ENCODE assay signal across 1 cellular context in genomic region chr10:102869290-102870198, GRCh38.
TF ChIP-seq lines count a peak whose summit lies in the region.

A gene with protein sequence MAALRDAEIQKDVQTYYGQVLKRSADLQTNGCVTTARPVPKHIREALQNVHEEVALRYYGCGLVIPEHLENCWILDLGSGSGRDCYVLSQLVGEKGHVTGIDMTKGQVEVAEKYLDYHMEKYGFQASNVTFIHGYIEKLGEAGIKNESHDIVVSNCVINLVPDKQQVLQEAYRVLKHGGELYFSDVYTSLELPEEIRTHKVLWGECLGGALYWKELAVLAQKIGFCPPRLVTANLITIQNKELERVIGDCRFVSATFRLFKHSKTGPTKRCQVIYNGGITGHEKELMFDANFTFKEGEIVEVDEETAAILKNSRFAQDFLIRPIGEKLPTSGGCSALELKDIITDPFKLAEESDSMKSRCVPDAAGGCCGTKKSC (plus strand): TSS chr10:102869470. CDS start chr10:102869593, 123 bp downstream.

TF ChIP-seq in HepG2, 621 proteins besides CTCF, POLR2A, EP300 and RAD21 (continued from another document and continues in another):
- TF ChIP-seq, protein P1, sequence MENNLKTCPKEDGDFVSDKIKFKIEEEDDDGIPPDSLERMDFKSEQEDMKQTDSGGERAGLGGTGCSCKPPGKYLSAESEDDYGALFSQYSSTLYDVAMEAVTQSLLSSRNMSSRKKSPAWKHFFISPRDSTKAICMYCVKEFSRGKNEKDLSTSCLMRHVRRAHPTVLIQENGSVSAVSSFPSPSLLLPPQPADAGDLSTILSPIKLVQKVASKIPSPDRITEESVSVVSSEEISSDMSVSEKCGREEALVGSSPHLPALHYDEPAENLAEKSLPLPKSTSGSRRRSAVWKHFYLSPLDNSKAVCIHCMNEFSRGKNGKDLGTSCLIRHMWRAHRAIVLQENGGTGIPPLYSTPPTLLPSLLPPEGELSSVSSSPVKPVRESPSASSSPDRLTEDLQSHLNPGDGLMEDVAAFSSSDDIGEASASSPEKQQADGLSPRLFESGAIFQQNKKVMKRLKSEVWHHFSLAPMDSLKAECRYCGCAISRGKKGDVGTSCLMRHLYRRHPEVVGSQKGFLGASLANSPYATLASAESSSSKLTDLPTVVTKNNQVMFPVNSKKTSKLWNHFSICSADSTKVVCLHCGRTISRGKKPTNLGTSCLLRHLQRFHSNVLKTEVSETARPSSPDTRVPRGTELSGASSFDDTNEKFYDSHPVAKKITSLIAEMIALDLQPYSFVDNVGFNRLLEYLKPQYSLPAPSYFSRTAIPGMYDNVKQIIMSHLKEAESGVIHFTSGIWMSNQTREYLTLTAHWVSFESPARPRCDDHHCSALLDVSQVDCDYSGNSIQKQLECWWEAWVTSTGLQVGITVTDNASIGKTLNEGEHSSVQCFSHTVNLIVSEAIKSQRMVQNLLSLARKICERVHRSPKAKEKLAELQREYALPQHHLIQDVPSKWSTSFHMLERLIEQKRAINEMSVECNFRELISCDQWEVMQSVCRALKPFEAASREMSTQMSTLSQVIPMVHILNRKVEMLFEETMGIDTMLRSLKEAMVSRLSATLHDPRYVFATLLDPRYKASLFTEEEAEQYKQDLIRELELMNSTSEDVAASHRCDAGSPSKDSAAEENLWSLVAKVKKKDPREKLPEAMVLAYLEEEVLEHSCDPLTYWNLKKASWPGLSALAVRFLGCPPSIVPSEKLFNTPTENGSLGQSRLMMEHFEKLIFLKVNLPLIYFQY (CRISPR knock-in tag; IDR thresholded peaks at IDR 0.05; ENCODE audit: borderline replicate concordance), result no peak
- TF ChIP-seq ZNF292 (CRISPR knock-in tag; IDR thresholded peaks at IDR 0.05; ENCODE audit: borderline replicate concordance, low read depth) (no peak; the same call in 1 of the 2 replicates), KLF15 (CRISPR knock-in tag; IDR thresholded peaks at IDR 0.05; ENCODE audit: borderline replicate concordance) (peak; percentile 80; the same call in 1 of the 2 replicates), ZNF562 (CRISPR knock-in tag; IDR thresholded peaks at IDR 0.05; ENCODE audit: borderline replicate concordance) (no peak), ZNF383 (CRISPR knock-in tag; IDR thresholded peaks at IDR 0.05; ENCODE audit: borderline replicate concordance) (0 out of 2 replicates have a peak, but pooled peaks have one; percentile 59), ZNF552 (CRISPR knock-in tag; IDR thresholded peaks at IDR 0.05; ENCODE audit: borderline replicate concordance) (peak; percentile 68; the same call in 1 of the 2 replicates), ZSCAN31 (CRISPR knock-in tag; IDR thresholded peaks at IDR 0.05; ENCODE audit: low read depth) (0 out of 2 replicates have a peak, but pooled peaks have one; percentile 28), ZBTB43 (CRISPR knock-in tag; conservative IDR thresholded peaks at IDR 0.05) (0 out of 2 replicates have a peak, but pooled peaks have one; percentile 43), ZNF646 (CRISPR knock-in tag; IDR thresholded peaks at IDR 0.05) (no peak), ZNF792 (CRISPR knock-in tag; IDR thresholded peaks at IDR 0.05) (no peak), BRCA1 (CRISPR knock-in tag; IDR thresholded peaks at IDR 0.05) (peak; percentile 83; the same call in 1 of the 2 replicates), ZFP82 (CRISPR knock-in tag; IDR thresholded peaks at IDR 0.05; ENCODE audit: borderline replicate concordance) (no peak), EZH2 (conservative IDR thresholded peaks at IDR 0.05; ENCODE audit: low read depth, low read length) (no peak), USF2 (IDR thresholded peaks at IDR 0.05; ENCODE audit: low read depth, low read length) (no peak), USF2 (CRISPR knock-in tag; IDR thresholded peaks at IDR 0.05; ENCODE audit: borderline replicate concordance) (no peak), ZNF761 (CRISPR knock-in tag; conservative IDR thresholded peaks at IDR 0.05) (peak; percentile 48; the same call in 1 of the 2 replicates), NFAT5 (CRISPR knock-in tag; IDR thresholded peaks at IDR 0.05) (0 out of 2 replicates have a peak, but pooled peaks have one; percentile 12), SMARCE1 (IDR thresholded peaks at IDR 0.05; ENCODE audit: borderline replicate concordance) (no peak), POLR2AphosphoS5 (IDR thresholded peaks at IDR 0.05; ENCODE audit: low read depth, low read length) (peak; percentile 69), NCOA5 (CRISPR knock-in tag; IDR thresholded peaks at IDR 0.05) (no peak), MEIS1 (CRISPR knock-in tag; IDR thresholded peaks at IDR 0.05; ENCODE audit: borderline replicate concordance) (0 out of 2 replicates have a peak, but pooled peaks have one; percentile 34), AGO2 (optimal IDR thresholded peaks at IDR 0.05; ENCODE audit: low read depth, low read length) (peak; percentile 86), ZNF569 (CRISPR knock-in tag; IDR thresholded peaks at IDR 0.05; ENCODE audit: borderline replicate concordance) (no peak), NR2F6 (IDR thresholded peaks at IDR 0.05) (no peak; the same call in 1 of the 2 replicates), NR2F6 (CRISPR knock-in tag; IDR thresholded peaks at IDR 0.05) (no peak), GLI4 (CRISPR knock-in tag; IDR thresholded peaks at IDR 0.05; ENCODE audit: borderline replicate concordance) (no peak), JDP2 (CRISPR knock-in tag; IDR thresholded peaks at IDR 0.05; ENCODE audit: borderline replicate concordance) (no peak), DMAP1 (CRISPR knock-in tag; IDR thresholded peaks at IDR 0.05) (peak; percentile 58; the same call in 1 of the 2 replicates)
- TF ChIP-seq, protein P2, sequence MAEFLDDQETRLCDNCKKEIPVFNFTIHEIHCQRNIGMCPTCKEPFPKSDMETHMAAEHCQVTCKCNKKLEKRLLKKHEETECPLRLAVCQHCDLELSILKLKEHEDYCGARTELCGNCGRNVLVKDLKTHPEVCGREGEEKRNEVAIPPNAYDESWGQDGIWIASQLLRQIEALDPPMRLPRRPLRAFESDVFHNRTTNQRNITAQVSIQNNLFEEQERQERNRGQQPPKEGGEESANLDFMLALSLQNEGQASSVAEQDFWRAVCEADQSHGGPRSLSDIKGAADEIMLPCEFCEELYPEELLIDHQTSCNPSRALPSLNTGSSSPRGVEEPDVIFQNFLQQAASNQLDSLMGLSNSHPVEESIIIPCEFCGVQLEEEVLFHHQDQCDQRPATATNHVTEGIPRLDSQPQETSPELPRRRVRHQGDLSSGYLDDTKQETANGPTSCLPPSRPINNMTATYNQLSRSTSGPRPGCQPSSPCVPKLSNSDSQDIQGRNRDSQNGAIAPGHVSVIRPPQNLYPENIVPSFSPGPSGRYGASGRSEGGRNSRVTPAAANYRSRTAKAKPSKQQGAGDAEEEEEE (CRISPR knock-in tag; IDR thresholded peaks at IDR 0.05; ENCODE audit: borderline replicate concordance), result no peak
- TF ChIP-seq, protein P3, sequence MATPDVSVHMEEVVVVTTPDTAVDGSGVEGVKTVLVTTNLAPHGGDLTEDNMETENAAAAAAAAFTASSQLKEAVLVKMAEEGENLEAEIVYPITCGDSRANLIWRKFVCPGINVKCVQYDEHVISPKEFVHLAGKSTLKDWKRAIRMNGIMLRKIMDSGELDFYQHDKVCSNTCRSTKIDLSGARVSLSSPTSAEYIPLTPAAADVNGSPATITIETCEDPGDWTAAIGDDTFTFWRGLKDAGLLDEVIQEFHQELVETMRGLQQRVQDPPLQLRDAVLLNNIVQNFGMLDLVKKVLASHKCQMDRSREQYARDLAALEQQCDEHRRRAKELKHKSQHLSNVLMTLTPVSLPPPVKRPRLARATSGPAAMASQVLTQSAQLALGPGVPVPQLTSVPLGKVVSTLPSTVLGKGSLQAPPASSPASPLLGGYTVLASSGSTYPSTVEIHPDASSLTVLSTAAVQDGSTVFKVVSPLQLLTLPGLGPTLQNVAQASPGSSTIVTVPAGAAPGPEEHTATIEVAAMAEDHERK (CRISPR knock-in tag; IDR thresholded peaks at IDR 0.05; ENCODE audit: low read depth), result no peak
